Comparison of ENCODE assay signal across 11 cellular contexts in genomic region chr18:6222271-6222670, GRCh38.
A peak's percentile ranks its signal among the peaks of the same experiment; 100 is the strongest.
DNase-seq lines count a peak whose midpoint lies in the region; ATAC-seq lines count a peak whose summit lies in the region.
"Had no signal": no experiment of that assay in that cellular context is flagged by ENCODE, and none has a peak within 500 bp of the region (broad histone marks: within the 10 kb centered on the region; RNA-seq: fewer than 3 reads in every experiment).

No MANE protein-coding gene starts in this region.

- DNase-seq in left ventricle myocardium superior (no peak), cardiac septum (ENCODE audit: low spot score) (no peak), globus pallidus (ENCODE audit: low spot score) (peak; percentile 41), midbrain (lab: John Stamatoyannopoulos, UW) (peak; percentile 3), NCI-H1436 (lab: John Stamatoyannopoulos, UW) (no peak), NCI-H1417 (lab: John Stamatoyannopoulos, UW) (no peak)
- DNase-seq in stimulated activated CD4-positive, alpha-beta T cell treated with anti-CD3 and anti-CD28 coated beads, Interleukin-4, amount 100 ng/mL, for 24 hours, result no peak
- DNase-seq: ACHN; Caco-2; CD4-positive, alpha-beta T cell; GM23248 had no signal

- ATAC-seq in left ventricle myocardium superior, result peak; percentile 31

- intact Hi-C loops in left ventricle myocardium superior (cut with micrococcal nuclease), result no loop called here
- intact Hi-C loops in cardiac septum (cut with DNase I), result loop anchor here (5.0 kb wide), 1 partner anchor 345 kb away; no protein-coding TSS in a partner anchor

Comparison
In these comparisons a context has a peak if more than half of its experiments do, and no peak if none do; other contexts are left out.
1. DNase-seq: peak in globus pallidus (single experiment) and midbrain (single experiment); none in left ventricle myocardium superior (single experiment), cardiac septum (single experiment), NCI-H1436 (single experiment), NCI-H1417 (0 of 3) and stimulated activated CD4-positive, alpha-beta T cell treated with anti-CD3 and anti-CD28 coated beads, Interleukin-4, amount 100 ng/mL, for 24 hours (single experiment).